ENCODE assay signal across 13 cellular contexts in the genomic region with DNA sequence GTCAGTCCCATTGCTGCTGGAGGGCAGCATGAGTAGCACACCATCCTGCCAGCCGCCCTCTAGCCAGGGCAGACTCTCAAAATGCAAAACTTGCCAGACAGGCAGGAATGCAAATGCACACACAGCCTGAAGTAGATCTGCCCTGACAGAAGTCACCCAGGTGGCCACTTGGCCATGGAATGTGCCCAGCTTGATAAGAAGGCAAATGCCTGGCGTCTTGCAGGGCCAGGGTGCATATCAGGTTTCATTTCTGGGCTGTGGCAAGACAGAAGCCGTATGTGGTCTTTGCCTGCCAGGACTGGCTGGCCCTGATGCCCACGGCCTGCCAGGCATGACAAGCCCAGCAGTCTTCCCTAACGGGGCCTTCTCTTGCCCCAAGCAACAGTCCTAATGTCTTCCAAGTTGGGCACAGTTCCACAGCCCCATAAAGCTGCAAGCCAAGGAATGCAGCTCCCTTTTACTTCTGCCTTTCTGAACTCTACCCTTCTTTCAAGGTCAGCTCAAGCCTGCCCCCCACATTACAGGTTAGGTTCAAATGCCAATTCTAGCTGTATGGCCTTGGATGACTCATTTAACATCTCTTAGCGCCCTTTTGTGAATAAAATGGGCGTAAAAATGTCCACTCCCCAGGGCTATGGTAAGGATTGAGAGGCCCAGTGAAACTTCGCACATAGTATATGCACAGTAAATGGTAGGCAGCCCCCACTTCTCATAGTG. TPM values are rescaled to one million over a fixed set of nuclear protein-coding genes. Genes with fewer than 3 reads are reported as not detected.
A peak's percentile ranks its signal among the peaks of the same experiment; 100 is the strongest.
DNase-seq lines count a peak whose midpoint lies in the region; TF ChIP-seq lines count a peak whose summit lies in the region.
"Had no signal": no experiment of that assay in that cellular context is flagged by ENCODE, and none has a peak within 500 bp of the region (broad histone marks: within the 10 kb centered on the region; RNA-seq: fewer than 3 reads in every experiment).

No MANE protein-coding gene starts in this region.

- H3K36me3 ChIP-seq in testis (ENCODE audit: low read depth, missing control alignments) = no peaks in the 10 kb centered on the region
- H3K36me3 ChIP-seq: SJCRH30 had no signal

- H3K27ac ChIP-seq in cingulate gyrus (ENCODE audit: low read depth, low read length) (peak overlapping the region; percentile 47), testis (no peak overlapping the region)
- H3K27ac ChIP-seq: BLaER1 treated with 17β-estradiol and CSF1 and Interleukin-3, amounts not matched to agents 10 nM and 100 nM; HL-60; SJCRH30 had no signal

- no peak for TF ChIP-seq CTCF in testis (IDR thresholded peaks at IDR 0.05)

- H3K9me3 ChIP-seq in testis = no peaks in the 10 kb centered on the region
- H3K9me3 ChIP-seq: BLaER1 treated with 17β-estradiol and CSF1 and Interleukin-3, amounts not matched to agents 10 nM and 100 nM; SJCRH30 had no signal

- peaks cover 30% of the 10 kb centered on the region for H3K4me1 ChIP-seq in testis
- H3K4me1 ChIP-seq: SJCRH30 had no signal

- no peak overlapping the region for H3K4me3 ChIP-seq in testis
- H3K4me3 ChIP-seq: BLaER1 treated with 17β-estradiol and CSF1 and Interleukin-3, amounts not matched to agents 10 nM and 100 nM; SJCRH30 had no signal

- intact Hi-C loops in testis (cut with DNase I; ENCODE audit: low total_unique reads) = no loop called here

- DNase-seq in DMS 273 (lab: John Stamatoyannopoulos, UW; ENCODE audit: unreplicated experiment) = peak; percentile 84
- peak; percentile 7 for DNase-seq in LoVo (ENCODE audit: low spot score)
- peak; percentile 67 for DNase-seq in myocyte (ENCODE audit: low read depth)
- DNase-seq in activated naive CD4-positive, alpha-beta T cell treated with Interleukin-2 at 50 U/mL for 16 hours = no peak
- no peak for DNase-seq in SKM-1 (lab: John Stamatoyannopoulos, UW; ENCODE audit: unreplicated experiment)
- no peak for DNase-seq in testis
- no peak for DNase-seq in SK-N-DZ (ENCODE audit: low spot score)
- DNase-seq: activated CD4-positive, alpha-beta T cell treated with anti-CD3 and anti-CD28 coated beads, Interleukin-2, amount 50 U/mL, for 48 hours; NCI-H1930; SJCRH30 had no signal

- H3K27me3 ChIP-seq in testis = no peaks in the 10 kb centered on the region
- H3K27me3 ChIP-seq: BLaER1 treated with 17β-estradiol and CSF1 and Interleukin-3, amounts not matched to agents 10 nM and 100 nM; SJCRH30 had no signal

- no peak for TF ChIP-seq POLR2A in testis (IDR thresholded peaks at IDR 0.05)

- WGBS in testis, 2 donors = 64 to 69% methylated on average over 8 of the region's 8 CpGs

RNA-seq across cellular contexts. Expression of a gene that starts 29.7 kb away (rescaled TPM):
- total RNA-seq in myocyte = not detected in 2 replicates
- not detected for polyA plus RNA-seq in myocyte (2012)
- total RNA-seq in testis = 1 to 10 TPM; 6.4 to 9.0 TPM
- 11.5 TPM for polyA plus RNA-seq in testis (ENCODE audit: insufficient read depth, low read depth, low replicate concordance)
- not detected in 2 replicates for polyA plus RNA-seq in SK-N-DZ (2014; cell fraction: cytosol; rRNA removed)
- not detected in 2 replicates for polyA plus RNA-seq in SK-N-DZ (2014; cell fraction: nucleus; rRNA removed)
- total RNA-seq: SJCRH30 had no signal

RNA-seq across cellular contexts. Expression of a gene that starts 51.0 kb away (rescaled TPM):
- not detected in 2 replicates for total RNA-seq in myocyte
- polyA plus RNA-seq in myocyte (2012) = not detected
- 1 to 10 TPM; 2.8 to 4.6 TPM for total RNA-seq in testis
- polyA plus RNA-seq in testis (ENCODE audit: insufficient read depth, low read depth, low replicate concordance) = 2.7 TPM
- polyA plus RNA-seq in SK-N-DZ (2014; cell fraction: cytosol; rRNA removed) = not detected in 2 replicates
- not detected in 2 replicates for polyA plus RNA-seq in SK-N-DZ (2014; cell fraction: nucleus; rRNA removed)
- total RNA-seq: SJCRH30 had no signal

Comparison
In these comparisons a context has a peak if more than half of its experiments do, and no peak if none do; other contexts are left out.
1. DNase-seq: peak in DMS 273 (single experiment), LoVo (single experiment) and myocyte (single experiment); none in activated naive CD4-positive, alpha-beta T cell treated with Interleukin-2 at 50 U/mL for 16 hours (single experiment), SKM-1 (single experiment), testis (single experiment) and SK-N-DZ (single experiment).